Comparison of ENCODE assay signal across 8 cellular contexts in the genomic region with DNA sequence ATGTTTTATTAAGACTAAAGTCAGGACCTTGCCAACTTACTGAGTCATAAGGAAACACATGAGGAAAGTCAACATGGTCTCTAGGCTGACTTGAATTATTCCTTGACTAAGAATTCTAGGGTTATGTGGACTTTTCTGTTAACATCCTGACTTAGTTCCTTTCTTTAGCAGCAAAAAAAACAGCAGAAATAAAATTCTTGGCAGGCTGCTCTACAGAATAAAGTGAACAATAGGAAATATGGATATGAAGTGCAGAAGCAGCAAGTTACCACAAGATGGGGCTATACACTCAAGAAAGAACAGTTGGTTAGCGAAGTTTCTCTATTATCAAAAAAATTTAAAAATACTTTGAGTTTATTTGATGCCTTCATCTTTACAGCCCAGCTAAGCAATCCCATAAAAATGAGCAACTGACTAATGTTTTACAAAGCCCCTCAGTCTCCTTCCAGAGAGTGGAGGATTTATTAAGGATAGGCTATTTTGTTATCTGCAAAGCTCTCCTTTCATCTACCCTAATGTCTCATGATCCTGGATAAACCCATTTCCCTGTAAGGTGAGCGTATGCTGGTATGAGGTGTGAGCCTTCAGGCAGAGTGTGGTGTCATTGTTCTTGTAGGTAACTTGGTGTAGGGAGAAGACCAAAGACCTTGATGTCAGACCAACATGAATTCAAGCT.
DNase-seq lines count a peak whose midpoint lies in the region; FAIRE-seq and TF ChIP-seq lines count a peak whose summit lies in the region.

No MANE protein-coding gene starts in this region.

- FAIRE-seq in A204.1 (lab: Jason Lieb, UNC) = peak; percentile 94

- TF ChIP-seq CTCF in foreskin fibroblast (IDR thresholded peaks at IDR 0.05; ENCODE audit: low read depth, low read length) (peak; percentile 72), retinal pigment epithelial cell (conservative IDR thresholded peaks at IDR 0.05; ENCODE audit: low read depth, low read length) (peak; percentile 77)

- H3K4me3 ChIP-seq in foreskin fibroblast (ENCODE audit: low read depth in 1 of 2, low read length in 2 of 2) = no peak overlapping the region
- H3K4me3 ChIP-seq in retinal pigment epithelial cell (ENCODE audit: low read length) = no peak overlapping the region

- DNase-seq in GM04504 (ENCODE audit: low read depth) (peak; percentile 24), NCI-H1105 (lab: John Stamatoyannopoulos, UW) (peak; percentile 61), SKM-1 treated with dmso at 0.1 percent for 144 hours (lab: John Stamatoyannopoulos, UW; ENCODE audit: unreplicated experiment) (peak; percentile 58), foreskin fibroblast (peak; percentile 62 to 79), retinal pigment epithelial cell (ENCODE audit: low read depth) (peak; percentile 22), NCI-H226 (no peak), NK-92 (lab: John Stamatoyannopoulos, UW; ENCODE audit: unreplicated experiment) (no peak)

Comparison
In these comparisons a context has a peak if more than half of its experiments do, and no peak if none do; other contexts are left out.
1. DNase-seq: peak in GM04504 (single experiment), NCI-H1105 (single experiment), SKM-1 treated with dmso at 0.1 percent for 144 hours (single experiment), foreskin fibroblast (2 of 2) and retinal pigment epithelial cell (single experiment); none in NCI-H226 (single experiment) and NK-92 (single experiment).